ENCODE assay signal across 14 cellular contexts in genomic region chr4:121485190-121485804, GRCh38.
"Had no signal": no experiment of that assay in that cellular context is flagged by ENCODE, and none has a peak within 500 bp of the region (broad histone marks: within the 10 kb centered on the region; RNA-seq: fewer than 3 reads in every experiment).

No MANE protein-coding gene starts in this region.

- H3K27ac Mint-ChIP-seq: activated CD8-positive, alpha-beta T cell treated with anti-CD3 and anti-CD28 coated beads, Interleukin-2, amount 10 ng/mL, durations not matched to agents 7 days and 5 days; activated naive CD4-positive, alpha-beta T cell treated with anti-CD3 and anti-CD28 coated beads, Interleukin-2, amount 50 U/mL, for 24 hours; activated T-helper 1 cell treated with anti-CD3 and anti-CD28 coated beads, Interleukin-12 subunit alpha, Interleukin-12 subunit beta, Interleukin-2, Interleukin-4 antibody, amounts not matched to agents 30 ng/mL and 10 ng/mL and 1 ng/mL, durations not matched to agents 14 hours and 24 hours and 36 hours; T-helper 1 cell treated with Interleukin-12 subunit alpha and Interleukin-12 subunit beta and Interleukin-4 antibody, amounts not matched to agents 30 μg/mL and 1 μg/mL, for 36 hours had no signal

- H3K27me3 ChIP-seq: breast epithelium had no signal

- H3K4me1 ChIP-seq: breast epithelium had no signal

- DNase-seq: activated CD4-positive, alpha-beta T cell treated with anti-CD3 and anti-CD28 coated beads for 4 hours; activated CD8-positive, alpha-beta memory T cell treated with anti-CD3 and anti-CD28 coated beads, Interleukin-2, amount 50 U/mL, for 48 hours; activated CD8-positive, alpha-beta T cell treated with anti-CD3 and anti-CD28 coated beads, Interleukin-2, amount 10 ng/mL, durations not matched to agents 7 days and 5 days; activated effector memory CD4-positive, alpha-beta T cell treated with Interleukin-2 at 50 U/mL for 16 hours; activated naive CD4-positive, alpha-beta T cell; activated T-cell treated with anti-CD3 and anti-CD28 coated beads, Interleukin-2, amount 50 U/mL, for 1 hour; aorta; NCI-H187 treated with DMSO at 0.1 percent for 48 hours; NCI-H2081 treated with DMSO at 0.1 percent for 48 hours; SHP77 treated with DMSO at 0.1 percent for 48 hours had no signal

- H3K4me1 Mint-ChIP-seq: activated naive CD4-positive, alpha-beta T cell treated with anti-CD3 and anti-CD28 coated beads, Interleukin-2, amount 50 U/mL, for 24 hours had no signal

- H3K4me3 Mint-ChIP-seq: activated CD8-positive, alpha-beta T cell treated with anti-CD3 and anti-CD28 coated beads, Interleukin-2, amount 10 ng/mL, durations not matched to agents 7 days and 5 days; activated naive CD4-positive, alpha-beta T cell treated with anti-CD3 and anti-CD28 coated beads, Interleukin-2, amount 50 U/mL, for 24 hours; activated T-helper 1 cell treated with anti-CD3 and anti-CD28 coated beads, Interleukin-12 subunit alpha, Interleukin-12 subunit beta, Interleukin-2, Interleukin-4 antibody, amounts not matched to agents 30 ng/mL and 10 ng/mL and 1 ng/mL, durations not matched to agents 14 hours and 24 hours and 36 hours; T-helper 1 cell treated with Interleukin-12 subunit alpha and Interleukin-12 subunit beta and Interleukin-4 antibody, amounts not matched to agents 30 μg/mL and 1 μg/mL, for 36 hours had no signal

- H3K9me3 ChIP-seq: breast epithelium had no signal

- H3K36me3 Mint-ChIP-seq: activated naive CD4-positive, alpha-beta T cell treated with anti-CD3 and anti-CD28 coated beads, Interleukin-2, amount 50 U/mL, for 24 hours had no signal

- H3K36me3 ChIP-seq: breast epithelium had no signal

- H3K4me3 ChIP-seq: breast epithelium had no signal

- H3K9me3 Mint-ChIP-seq: activated naive CD4-positive, alpha-beta T cell treated with anti-CD3 and anti-CD28 coated beads, Interleukin-2, amount 50 U/mL, for 24 hours; activated T-helper 1 cell treated with anti-CD3 and anti-CD28 coated beads, Interleukin-12 subunit alpha, Interleukin-12 subunit beta, Interleukin-2, Interleukin-4 antibody, amounts not matched to agents 30 ng/mL and 10 ng/mL and 1 ng/mL, durations not matched to agents 14 hours and 24 hours and 36 hours; T-helper 1 cell treated with Interleukin-12 subunit alpha and Interleukin-12 subunit beta and Interleukin-4 antibody, amounts not matched to agents 30 μg/mL and 1 μg/mL, for 36 hours had no signal

- H3K27ac ChIP-seq: breast epithelium had no signal
